ENCODE assay signal across 1 cellular context in the genomic region with DNA sequence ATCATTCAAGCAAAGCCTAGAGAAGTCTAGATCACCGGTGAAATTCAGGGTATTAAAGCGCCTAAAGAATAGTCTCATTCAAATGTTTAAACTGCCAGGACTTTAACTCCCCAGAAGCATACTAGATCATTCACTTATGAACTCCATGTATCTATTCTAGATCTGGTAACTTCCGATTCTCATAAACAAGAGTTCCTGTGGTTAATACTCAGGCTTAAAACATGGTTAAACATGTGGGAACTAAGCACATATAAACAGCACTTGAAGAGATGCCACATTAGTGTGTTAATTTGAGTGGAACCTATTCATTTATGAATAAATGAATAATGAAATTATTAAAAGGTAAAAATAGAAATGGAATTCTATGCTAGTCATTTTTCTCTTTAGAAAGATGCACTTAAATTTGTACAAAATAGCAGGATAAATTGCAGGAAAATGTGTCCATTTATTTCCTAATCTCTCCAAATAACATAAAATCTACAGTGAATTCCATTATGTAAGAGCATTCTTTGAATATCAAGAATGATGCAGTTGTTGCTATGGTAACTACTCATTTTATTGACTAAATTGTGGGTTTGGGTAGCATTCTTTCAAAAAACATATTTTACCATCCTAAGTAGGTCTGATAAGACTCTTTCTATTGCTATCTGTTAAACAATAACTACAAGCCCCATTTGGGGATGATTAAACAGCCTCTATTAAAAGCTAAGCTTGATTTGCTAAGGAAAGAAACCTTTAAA.
TF ChIP-seq lines count a peak whose summit lies in the region.

No MANE protein-coding gene starts in this region.

TF ChIP-seq in IMR-90, 13 proteins besides CTCF, POLR2A, EP300 and RAD21 (continued from another document):
- TF ChIP-seq CEBPB (IDR thresholded peaks at IDR 0.05; ENCODE audit: low read depth, low read length) = no peak
